ENCODE assay signal across 2 cellular contexts in the genomic region with DNA sequence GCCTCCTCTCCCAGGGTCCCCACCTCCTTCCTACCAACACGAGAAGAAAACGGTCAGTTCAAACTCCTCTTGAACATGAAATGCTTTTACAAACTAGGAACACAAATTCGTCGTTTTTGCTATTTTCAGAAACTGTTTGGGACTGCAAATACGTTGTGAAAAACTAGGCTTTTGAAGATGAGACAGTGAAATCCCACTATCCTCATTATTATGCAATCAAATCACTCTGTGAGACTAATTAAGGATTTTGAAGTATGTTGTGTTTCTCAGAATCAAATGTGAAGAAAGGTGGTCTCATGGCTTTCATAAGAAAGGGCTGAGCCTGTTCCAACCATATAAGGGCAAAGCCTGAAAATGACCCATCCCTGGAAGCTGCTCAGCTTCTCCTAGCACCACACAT.
TF ChIP-seq lines count a peak whose summit lies in the region.

No MANE protein-coding gene starts in this region.

TF ChIP-seq in IMR-90, 13 proteins besides CTCF, POLR2A, EP300 and RAD21:
- TF ChIP-seq CEBPB (IDR thresholded peaks at IDR 0.05; ENCODE audit: low read depth, low read length) (peak; percentile 59), CHD1 (IDR thresholded peaks at IDR 0.05; ENCODE audit: low read depth, low read length) (no peak)

TF ChIP-seq in K562, 482 proteins besides CTCF, POLR2A, EP300 and RAD21:
- no peak for TF ChIP-seq CEBPG (CRISPR knock-in tag; IDR thresholded peaks at IDR 0.05)
- TF ChIP-seq CEBPG (tag; conservative IDR thresholded peaks at IDR 0.05 in 1 of 2, IDR thresholded peaks at IDR 0.05 in 1 of 2): peak in 1 of 2 experiments; percentile 56; a peak in 2 of 4 replicates
- TF ChIP-seq CEBPB (tag; IDR thresholded peaks at IDR 0.05): peak; percentile 19; the same call in 1 of the 2 replicates
- TF ChIP-seq MYC (IDR thresholded peaks at IDR 0.05; ENCODE audit: low read depth, low read length): no peak
- TF ChIP-seq MYC (CRISPR knock-in tag; IDR thresholded peaks at IDR 0.05; ENCODE audit: borderline replicate concordance, low read depth): no peak
- no peak for TF ChIP-seq MAFF (IDR thresholded peaks at IDR 0.05; ENCODE audit: low read length)
- no peak for TF ChIP-seq ZNF57 (CRISPR knock-in tag; IDR thresholded peaks at IDR 0.05)
